In genomic region chr2:23435250-23436035, GRCh38 we compare ENCODE assay signal across 18 cellular contexts. TPM values are rescaled to one million over a fixed set of nuclear protein-coding genes. Genes with fewer than 3 reads are reported as not detected.
DNase-seq lines count a peak whose midpoint lies in the region; ATAC-seq and TF ChIP-seq lines count a peak whose summit lies in the region.
"Had no signal": no experiment of that assay in that cellular context is flagged by ENCODE, and none has a peak within 500 bp of the region (broad histone marks: within the 10 kb centered on the region; RNA-seq: fewer than 3 reads in every experiment).

No MANE protein-coding gene starts in this region.

- H3K27ac Mint-ChIP-seq in memory B cell = peak overlapping the region; percentile 16
- H3K27ac Mint-ChIP-seq: activated CD4-positive, alpha-beta memory T cell treated with anti-CD3 and anti-CD28 coated beads, Interleukin-2, amount 10 ng/mL, durations not matched to agents 7 days and 5 days; activated naive CD4-positive, alpha-beta T cell treated with anti-CD3 and anti-CD28 coated beads for 36 hours; T-helper 2 cell treated with Interferon-gamma antibody and Interleukin-4, amounts not matched to agents 5 μg/mL and 100 μg/mL, for 36 hours had no signal

- no peak for TF ChIP-seq POLR2A in sigmoid colon (IDR thresholded peaks at IDR 0.05)

- peaks cover 4% of the 10 kb centered on the region for H3K4me1 Mint-ChIP-seq in memory B cell

- no peaks in the 10 kb centered on the region for H3K36me3 Mint-ChIP-seq in memory B cell

- no peak overlapping the region for H3K4me3 ChIP-seq in WERI-Rb-1 (ENCODE audit: low read depth, low read length)
- H3K4me3 ChIP-seq in sigmoid colon = no peak overlapping the region
- H3K4me3 ChIP-seq in left lung = no peak overlapping the region
- H3K4me3 ChIP-seq: K562 had no signal

- H3K27me3 Mint-ChIP-seq in memory B cell = peaks cover 3% of the 10 kb centered on the region

- no peak overlapping the region for H3K4me3 Mint-ChIP-seq in memory B cell
- H3K4me3 Mint-ChIP-seq: activated CD4-positive, alpha-beta memory T cell treated with anti-CD3 and anti-CD28 coated beads, Interleukin-2, amount 10 ng/mL, durations not matched to agents 7 days and 5 days; activated naive CD4-positive, alpha-beta T cell treated with anti-CD3 and anti-CD28 coated beads for 36 hours; activated T-cell treated with anti-CD3 and anti-CD28 coated beads, Interleukin-2, amount 50 U/mL, for 4 hours had no signal

- peaks cover 0 to 48% (median 43%) of the 10 kb centered on the region in 4 donors for H3K4me1 ChIP-seq in sigmoid colon
- no peaks in the 10 kb centered on the region for H3K4me1 ChIP-seq in left lung

- H3K27ac ChIP-seq in WERI-Rb-1 (no peak overlapping the region), sigmoid colon (peak overlapping the region; percentile 27 to 91 (median 82)), left lung (no peak overlapping the region)
- H3K27ac ChIP-seq: C4-2B had no signal

- no peak for ATAC-seq in memory B cell (ENCODE audit: low read depth)
- ATAC-seq in left lung = no peak
- ATAC-seq in GM19328 (IDR thresholded peaks at IDR 0.05; ENCODE audit: unreplicated experiment) = no peak
- ATAC-seq: K562 had no signal

- DNase-seq in EH (ENCODE audit: low read depth) (peak; percentile 30), WERI-Rb-1 (peak; percentile 2), memory B cell (ENCODE audit: low spot score in 2 of 2) (no peak), sigmoid colon (no peak), SKM-1 treated with dmso at 0.1 percent for 144 hours (lab: John Stamatoyannopoulos, UW; ENCODE audit: unreplicated experiment) (no peak), left lung (no peak)
- no peak for DNase-seq in activated CD4-positive, alpha-beta T cell treated with anti-CD3 and anti-CD28 coated beads, Interleukin-2, amount 50 U/mL, for 4 hours
- DNase-seq: activated CD4-positive, alpha-beta memory T cell treated with anti-CD3 and anti-CD28 coated beads, Interleukin-2, amount 10 ng/mL, durations not matched to agents 7 days and 5 days; activated T-cell treated with anti-CD3 and anti-CD28 coated beads, Interleukin-2, amount 50 U/mL, for 4 hours; NCI-H1436; NCI-H526 treated with DMSO at 0.1 percent for 48 hours; right cardiac atrium; SK-N-SH had no signal

- H3K9me3 Mint-ChIP-seq in memory B cell = no peaks in the 10 kb centered on the region
- H3K9me3 Mint-ChIP-seq: activated CD4-positive, alpha-beta memory T cell treated with anti-CD3 and anti-CD28 coated beads, Interleukin-2, amount 10 ng/mL, durations not matched to agents 7 days and 5 days; activated T-cell treated with anti-CD3 and anti-CD28 coated beads, Interleukin-2, amount 50 U/mL, for 4 hours; T-helper 2 cell treated with Interferon-gamma antibody and Interleukin-4, amounts not matched to agents 5 μg/mL and 100 μg/mL, for 36 hours had no signal

- no peaks in the 10 kb centered on the region for H3K36me3 ChIP-seq in WERI-Rb-1
- H3K36me3 ChIP-seq in sigmoid colon = no peaks in the 10 kb centered on the region
- H3K36me3 ChIP-seq in left lung = no peaks in the 10 kb centered on the region

- 82 to 89% methylated on average over 9 of the region's 9 CpGs for WGBS in sigmoid colon, 2 donors

- H3K27me3 ChIP-seq in WERI-Rb-1 (ENCODE audit: insufficient read depth, low read depth, severe bottlenecking) (no peaks in the 10 kb centered on the region), sigmoid colon (no peaks in the 10 kb centered on the region), left lung (no peaks in the 10 kb centered on the region)

- no peak for TF ChIP-seq EP300 in sigmoid colon (IDR thresholded peaks at IDR 0.05)

- H3K9me3 ChIP-seq in WERI-Rb-1 (ENCODE audit: severe bottlenecking) (peaks cover 3% of the 10 kb centered on the region), sigmoid colon (peaks cover 0 to 4% (median 0%) of the 10 kb centered on the region in 4 donors), left lung (no peaks in the 10 kb centered on the region)
- H3K9me3 ChIP-seq: SK-N-SH had no signal

- intact Hi-C loops in sigmoid colon (cut with DNase I) = loop anchor here (2.0 kb wide), 1 partner anchor 77 kb away; no protein-coding TSS in a partner anchor
- intact Hi-C loops in left lung (cut with DNase I) = no loop called here

- no peak for TF ChIP-seq CTCF in WERI-Rb-1 (IDR thresholded peaks at IDR 0.05; ENCODE audit: low read depth, low read length)
- no peak for TF ChIP-seq CTCF in sigmoid colon (IDR thresholded peaks at IDR 0.05)
- no peak for TF ChIP-seq CTCF in left lung (IDR thresholded peaks at IDR 0.05)

RNA-seq across cellular contexts. Expression of gene KLHL29, which starts 50.5 kb away (rescaled TPM):
- total RNA-seq in sigmoid colon = 10 to 100 TPM in 2 of 4 donors, 1 to 10 TPM in 2; 6.3 to 25.5 (median 13.9) TPM
- 1 to 10 TPM in 1 of 3 donors, under 1 TPM in 2; 0.46 to 3.8 (median 0.60) TPM for polyA plus RNA-seq in sigmoid colon
- 10 to 100 TPM in 1 of 2 donors, 1 to 10 TPM in 1; 9.5 to 10.5 TPM for total RNA-seq in left lung

Comparison
In these comparisons a context has a peak if more than half of its experiments do, and no peak if none do; other contexts are left out.
1. DNase-seq: peak in EH (single experiment) and WERI-Rb-1 (single experiment); none in memory B cell (0 of 2), sigmoid colon (single experiment), SKM-1 treated with dmso at 0.1 percent for 144 hours (single experiment), left lung (0 of 2) and activated CD4-positive, alpha-beta T cell treated with anti-CD3 and anti-CD28 coated beads, Interleukin-2, amount 50 U/mL, for 4 hours (0 of 2).
2. H3K27ac ChIP-seq: peak in sigmoid colon (4 of 4); none in WERI-Rb-1 (single experiment) and left lung (0 of 2).